In the genomic region with DNA sequence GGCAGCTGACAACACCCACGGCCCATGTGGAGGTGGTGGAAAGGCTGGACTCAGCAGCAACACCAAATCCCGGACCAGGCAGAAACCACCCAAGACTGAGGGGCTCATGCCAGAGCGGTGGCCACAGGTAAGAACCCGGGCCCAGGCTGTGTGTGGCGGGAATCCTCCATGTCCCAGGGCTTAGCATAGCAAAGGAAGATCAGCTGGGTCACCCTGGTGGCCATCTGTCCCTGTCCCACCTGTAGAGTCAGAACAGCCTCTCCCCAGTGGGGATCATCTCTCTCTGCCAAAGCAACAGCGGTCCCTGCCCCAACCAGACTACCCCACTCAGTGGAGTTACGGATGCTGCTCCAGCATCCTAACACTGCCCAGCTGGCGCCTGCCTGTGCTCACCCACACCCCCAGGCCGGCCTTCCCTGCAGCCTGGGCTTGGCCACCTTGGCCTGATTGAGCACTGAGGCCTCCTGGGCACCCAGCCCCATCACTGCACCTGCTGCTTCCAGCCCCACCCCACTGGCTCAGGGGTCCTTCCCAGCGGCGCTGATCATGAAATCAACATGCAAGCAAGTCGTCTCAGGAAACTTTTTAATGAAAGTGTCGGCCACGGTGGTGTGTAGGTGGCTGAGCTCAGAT, we compare ENCODE assay signal across 14 cellular contexts. TPM values are rescaled to one million over a fixed set of nuclear protein-coding genes. Genes with fewer than 3 reads are reported as not detected.
"Had no signal": no experiment of that assay in that cellular context is flagged by ENCODE, and none has a peak within 500 bp of the region (broad histone marks: within the 10 kb centered on the region; RNA-seq: fewer than 3 reads in every experiment).

No MANE protein-coding gene starts in this region.

RNA-seq across cellular contexts. Expression of gene GGTLC1, which starts 5.5 kb away (rescaled TPM):
- total RNA-seq: activated CD4-positive, alpha-beta memory T cell treated with anti-CD3 and anti-CD28 coated beads, Interleukin-2, amount 10 ng/mL, durations not matched to agents 7 days and 5 days; activated CD4-positive, alpha-beta T cell treated with anti-CD3 and anti-CD28 coated beads for 36 hours; activated CD4-positive, alpha-beta T cell treated with anti-CD3 and anti-CD28 coated beads, Interleukin-2, amount 10 ng/mL, durations not matched to agents 7 days and 5 days; activated CD8-positive, alpha-beta memory T cell treated with anti-CD3 and anti-CD28 coated beads, Interleukin-2, amount 10 ng/mL, durations not matched to agents 7 days and 5 days; activated CD8-positive, alpha-beta T cell treated with anti-CD3 and anti-CD28 coated beads, Interleukin-2, amount 10 ng/mL, durations not matched to agents 7 days and 5 days; activated naive CD4-positive, alpha-beta T cell treated with anti-CD3 and anti-CD28 coated beads for 36 hours; activated naive CD4-positive, alpha-beta T cell treated with anti-CD3 and anti-CD28 coated beads, Interleukin-2, amount 50 U/mL, for 72 hours; activated naive CD8-positive, alpha-beta T cell treated with anti-CD3 and anti-CD28 coated beads for 36 hours; activated T-helper 2 cell treated with anti-CD3 and anti-CD28 coated beads, Interferon-gamma antibody, Interleukin-2, Interleukin-4, amounts not matched to agents 10 μg/mL and 5 μg/mL and 100 μg/mL, durations not matched to agents 14 hours and 24 hours and 36 hours; aorta; astrocyte; breast epithelium; chondrocyte; WTC11 had no signal
